ENCODE assay signal across 21 cellular contexts in genomic region chr17:31476525-31477416, GRCh38.
DNase-seq lines count a peak whose midpoint lies in the region; ATAC-seq, FAIRE-seq and TF ChIP-seq lines count a peak whose summit lies in the region.
"Had no signal": no experiment of that assay in that cellular context is flagged by ENCODE, and none has a peak within 500 bp of the region (broad histone marks: within the 10 kb centered on the region; RNA-seq: fewer than 3 reads in every experiment).

No MANE protein-coding gene starts in this region.

- no peak for TF ChIP-seq CTCF in HepG2 (CRISPR knock-in tag; IDR thresholded peaks at IDR 0.05)
- no peak for TF ChIP-seq CTCF in right lobe of liver (IDR thresholded peaks at IDR 0.05)
- no peak for TF ChIP-seq CTCF in body of pancreas (IDR thresholded peaks at IDR 0.05)

- TF ChIP-seq RAD21 in HepG2 (CRISPR knock-in tag; IDR thresholded peaks at IDR 0.05) = no peak; the same call in 1 of the 2 replicates

- no peaks in the 10 kb centered on the region; a peak in 1 of 5 replicates for H3K27me3 ChIP-seq in HepG2 (ENCODE audit: control insufficient read depth in 1 of 2, insufficient read depth in 2 of 2, low read length in 2 of 2)
- H3K27me3 ChIP-seq in right lobe of liver = no peaks in the 10 kb centered on the region
- no peaks in the 10 kb centered on the region for H3K27me3 ChIP-seq in body of pancreas
- H3K27me3 ChIP-seq: SJSA1 had no signal

- no peaks in the 10 kb centered on the region for H3K9me3 ChIP-seq in HepG2 (ENCODE audit: low read length)
- no peaks in the 10 kb centered on the region for H3K9me3 ChIP-seq in right lobe of liver
- no peaks in the 10 kb centered on the region for H3K9me3 ChIP-seq in body of pancreas
- H3K9me3 ChIP-seq: MG63, SJSA1 had no signal

- no peak for FAIRE-seq in HepG2 (lab: Jason Lieb, UNC)
- FAIRE-seq: RCC 7860 had no signal

- H3K79me2 ChIP-seq in HepG2 (ENCODE audit: insufficient read depth, low read length) = no peaks in the 10 kb centered on the region

- H3K27ac ChIP-seq in HepG2 (ENCODE audit: extremely low read length, insufficient read depth, low read length) (peak overlapping the region; percentile 96), right lobe of liver (no peak overlapping the region), body of pancreas (peak overlapping the region in 3 of 4 donors; percentile 75 to 81 (median 76))
- H3K27ac ChIP-seq: C4-2B, GM23248, SJSA1 had no signal

- peaks cover 95% of the 10 kb centered on the region for H3K4me1 ChIP-seq in HepG2 (ENCODE audit: insufficient read depth, low read length)
- H3K4me1 ChIP-seq in right lobe of liver = peaks cover 0 to 16% (median 3%) of the 10 kb centered on the region in 4 donors
- peaks cover 78% of the 10 kb centered on the region for H3K4me1 ChIP-seq in body of pancreas
- H3K4me1 ChIP-seq: SJSA1 had no signal

- H3K9ac ChIP-seq in HepG2 (ENCODE audit: insufficient read depth, low read depth, low read length) = peak overlapping the region; percentile 66; the same call in 1 of the 2 replicates
- H3K9ac ChIP-seq: GM23248 had no signal

- TF ChIP-seq POLR2A in HepG2 (IDR thresholded peaks at IDR 0.05; ENCODE audit: insufficient read depth in 1 of 2, low read depth in 2 of 2, low read length in 2 of 2) = 0 out of 4 replicates have a peak, but pooled peaks of 1 of the 2 experiments have one; percentile 24
- TF ChIP-seq POLR2A in right lobe of liver (IDR thresholded peaks at IDR 0.05) = no peak
- no peak for TF ChIP-seq POLR2A in body of pancreas (IDR thresholded peaks at IDR 0.05)

- peak; percentile 37 for DNase-seq in HepG2 (ENCODE audit: low spot score)
- no peak for DNase-seq in right lobe of liver
- DNase-seq in body of pancreas = peak in 2 of 4 donors; percentile 49 to 58
- peak; percentile 38 for DNase-seq in pons (ENCODE audit: low spot score)
- no peak for DNase-seq in HK-2 (ENCODE audit: unreplicated experiment)
- DNase-seq: 8988T; CD8-positive, alpha-beta memory T cell; EL; GF-D8; GM23248; HCEC 1CT; MG63; NCI-H1417; NCI-H1694 treated with DMSO at 0.1 percent for 48 hours; NCI-H446; NCI-H526 had no signal

- TF ChIP-seq EP300 in HepG2 (IDR thresholded peaks at IDR 0.05; ENCODE audit: low read depth in 2 of 2, low read length in 2 of 2) = no peak
- TF ChIP-seq EP300 in HepG2 (CRISPR knock-in tag; IDR thresholded peaks at IDR 0.05; ENCODE audit: borderline replicate concordance) = no peak

- H3K36me3 ChIP-seq in HepG2 (replicated peaks in 1 of 2; ENCODE audit: control insufficient read depth in 1 of 2, insufficient read depth in 2 of 2, low read length in 2 of 2) = no peaks in the 10 kb centered on the region
- no peaks in the 10 kb centered on the region for H3K36me3 ChIP-seq in right lobe of liver
- H3K36me3 ChIP-seq in body of pancreas (replicated peaks in 1 of 2; ENCODE audit: insufficient read depth in 1 of 2, low read depth in 2 of 2) = no peaks in the 10 kb centered on the region
- H3K36me3 ChIP-seq: MG63, SJSA1 had no signal

- POLR2A ChIA-PET in HepG2 (lab: Yijun Ruan, JAX) = interaction anchor here (1.1 to 6.9 kb wide), 6 partner anchors 10 to 41 kb away, joined by 3 to 161 read pairs (median 12); no protein-coding TSS in a partner anchor

- no peak overlapping the region for H2AFZ ChIP-seq in HepG2 (ENCODE audit: low read length)
- H2AFZ ChIP-seq: GM23248 had no signal

- ATAC-seq in HepG2 = peak; percentile 60
- no peak for ATAC-seq in right lobe of liver
- ATAC-seq in body of pancreas = no peak
- ATAC-seq in GM18861 (IDR thresholded peaks at IDR 0.05; ENCODE audit: unreplicated experiment) = no peak
- no peak for ATAC-seq in GM18520 (IDR thresholded peaks at IDR 0.05; ENCODE audit: unreplicated experiment)

- intact Hi-C loops in HepG2 (cut with micrococcal nuclease; ENCODE audit: unreplicated experiment) (loop anchor here (5.0 kb wide), 1 partner anchor 39 kb away; no protein-coding TSS in a partner anchor), right lobe of liver (cut with DNase I) (no loop called here), body of pancreas (cut with DNase I) (no loop called here)

- BruUV-seq in HepG2 (replicated peaks; lab: Mats Ljungman, UMichigan) = no TSS peak

- in situ Hi-C loops in HepG2 (cut with HindIII; ENCODE audit: extremely low pct_ligation_motif_present, low pct_unique_long_range_greater_than_20kb) = no loop called here

- H3K4me2 ChIP-seq in HepG2 (ENCODE audit: low read depth, low read length) = peak overlapping the region; percentile 87

- H3K4me3 ChIP-seq in HepG2 (replicated peaks in 1 of 3; ENCODE audit: insufficient read depth in 1 of 3, low read depth in 2 of 3, low read length in 3 of 3) (peak overlapping the region in 2 of 3 experiments; percentile 2 to 57; a peak in 2 of 6 replicates), right lobe of liver (no peak overlapping the region), body of pancreas (no peak overlapping the region)
- H3K4me3 ChIP-seq: GM23248, MG63, SJSA1 had no signal

- CTCF ChIA-PET in HepG2 (lab: Yijun Ruan, JAX; ENCODE audit: low intra/inter-chr PET ratio, low total read pairs) = no interaction called here

- WGBS in HepG2 (ENCODE audit: low lambda C conversion rate) = 36% methylated on average over 8 of the region's 16 CpGs
- 63% methylated on average over 10 of the region's 16 CpGs for WGBS in right lobe of liver (ENCODE audit: insufficient coverage, low coverage, low lambda C conversion rate, missing lambda C conversion rate)
- WGBS in body of pancreas, 2 donors = 53 to 64% methylated on average over 13 to 15 of the region's 16 CpGs

- H4K20me1 ChIP-seq in HepG2 (ENCODE audit: insufficient read depth, low read length) = no peaks in the 10 kb centered on the region

TF ChIP-seq in HepG2, 621 proteins besides CTCF, POLR2A, EP300 and RAD21 (continues in another document):
- TF ChIP-seq ZNF280B (CRISPR knock-in tag; IDR thresholded peaks at IDR 0.05; ENCODE audit: borderline replicate concordance) = no peak
- no peak for TF ChIP-seq ZNF484 (CRISPR knock-in tag; IDR thresholded peaks at IDR 0.05; ENCODE audit: borderline replicate concordance, low read depth)
- TF ChIP-seq FOXA3 (CRISPR knock-in tag; IDR thresholded peaks at IDR 0.05) = peak; percentile 55; the same call in 1 of the 2 replicates
- TF ChIP-seq ZFP82 (CRISPR knock-in tag; IDR thresholded peaks at IDR 0.05; ENCODE audit: borderline replicate concordance) = no peak
- TF ChIP-seq ZBTB42 (CRISPR knock-in tag; IDR thresholded peaks at IDR 0.05) = no peak
- no peak for TF ChIP-seq EHMT2 (IDR thresholded peaks at IDR 0.05; ENCODE audit: borderline replicate concordance, low read depth, low read length)
- no peak for TF ChIP-seq ZNF670 (CRISPR knock-in tag; IDR thresholded peaks at IDR 0.05; ENCODE audit: borderline replicate concordance)
- no peak for TF ChIP-seq CSRNP1 (CRISPR knock-in tag; IDR thresholded peaks at IDR 0.05)
- no peak; the same call in 1 of the 2 replicates for TF ChIP-seq ZGPAT (CRISPR knock-in tag; IDR thresholded peaks at IDR 0.05)
- TF ChIP-seq RARA (CRISPR knock-in tag; IDR thresholded peaks at IDR 0.05) = 0 out of 2 replicates have a peak, but pooled peaks have one; percentile 15
- no peak for TF ChIP-seq ZNF260 (CRISPR knock-in tag; IDR thresholded peaks at IDR 0.05; ENCODE audit: borderline replicate concordance, low read depth)
- TF ChIP-seq ZFP37 (CRISPR knock-in tag; IDR thresholded peaks at IDR 0.05; ENCODE audit: borderline replicate concordance) = no peak
- no peak for TF ChIP-seq JUN (CRISPR knock-in tag; IDR thresholded peaks at IDR 0.05)

Comparison
In these comparisons a context has a peak if more than half of its experiments do, and no peak if none do; other contexts are left out.
1. DNase-seq: peak in HepG2 (single experiment) and pons (single experiment); none in right lobe of liver (0 of 3) and HK-2 (single experiment).
2. H3K27ac ChIP-seq: peak in HepG2 (single experiment) and body of pancreas (3 of 4); none in right lobe of liver (0 of 3).
3. H3K4me3 ChIP-seq: peak in HepG2 (2 of 3); none in right lobe of liver (0 of 3) and body of pancreas (0 of 2).